ENCODE assay signal across 18 cellular contexts in genomic region chr18:78741381-78742340, GRCh38.
"Had no signal": no experiment of that assay in that cellular context is flagged by ENCODE, and none has a peak within 500 bp of the region (broad histone marks: within the 10 kb centered on the region; RNA-seq: fewer than 3 reads in every experiment).

No MANE protein-coding gene starts in this region.

- DNase-seq: activated CD4-positive, alpha-beta T cell treated with anti-CD3 and anti-CD28 coated beads, Interleukin-2, amount 50 U/mL, for 1 hour; activated CD4-positive, CD25-positive, alpha-beta regulatory T cell treated with anti-CD3 and anti-CD28 coated beads, Interleukin-2, amount 50 U/mL, for 72 hours; activated CD8-positive, alpha-beta T cell treated with anti-CD3 and anti-CD28 coated beads for 36 hours; activated naive CD4-positive, alpha-beta T cell; activated T-cell treated with anti-CD3 and anti-CD28 coated beads, Interleukin-2, amount 50 U/mL, for 4 hours; anterior cingulate cortex; effector memory CD4-positive, alpha-beta T cell; erythroblast; hippocampal formation; left lung; retina; sigmoid colon; small intestine; stimulated activated CD4-positive, alpha-beta T cell treated with anti-CD3 and anti-CD28 coated beads, Interleukin-1b, Interleukin-23, amount 100 ng/mL, for 48 hours; stimulated activated naive CD4-positive, alpha-beta T cell; T-helper 17 cell; T1000; transverse colon had no signal
